23 cellular contexts compared by ENCODE assay signal in the genomic region with DNA sequence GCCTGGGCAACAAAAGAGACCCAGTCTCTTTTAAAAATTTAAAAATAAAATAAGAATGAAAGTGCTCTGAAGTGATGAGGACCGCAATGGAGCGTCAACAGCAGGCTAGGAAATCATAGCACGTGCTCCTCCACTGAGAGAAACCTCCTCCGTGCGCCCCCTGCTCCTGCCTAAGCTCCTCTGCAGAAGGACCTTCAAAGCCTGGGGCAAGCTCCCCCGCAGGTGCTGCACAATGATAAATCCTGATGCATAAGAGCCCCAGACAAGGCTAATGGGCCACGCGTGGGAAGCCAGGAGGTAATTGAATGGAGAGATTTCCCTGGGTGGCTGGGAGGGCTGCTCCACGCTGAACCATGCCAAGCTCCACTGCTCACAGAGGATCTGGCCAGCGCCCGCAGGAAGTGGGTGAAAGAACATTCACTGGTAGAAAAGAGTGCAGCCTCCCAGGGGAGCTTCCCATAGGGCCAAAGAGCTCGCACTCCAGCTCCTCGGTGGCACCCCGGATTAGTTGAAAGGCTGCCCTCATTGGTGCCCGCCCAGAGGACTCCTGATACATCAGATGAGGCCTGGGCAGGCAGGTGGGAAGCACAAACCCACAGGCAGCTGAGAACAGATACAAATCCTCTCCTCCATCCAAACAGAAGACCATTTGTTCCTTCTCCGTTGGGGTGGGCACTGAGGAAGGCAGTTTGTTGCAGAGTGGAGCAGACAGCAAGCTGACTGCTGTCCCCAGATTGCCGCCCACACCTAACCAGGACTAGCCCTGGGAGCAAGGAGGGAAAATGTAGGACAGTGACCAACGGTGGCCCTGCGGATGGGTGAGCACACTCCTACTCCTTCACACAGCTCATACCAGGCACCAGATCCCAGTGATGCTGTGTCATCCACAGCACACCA. TPM values are rescaled to one million over a fixed set of nuclear protein-coding genes. Genes with fewer than 3 reads are reported as not detected.
DNase-seq lines count a peak whose midpoint lies in the region; ATAC-seq and TF ChIP-seq lines count a peak whose summit lies in the region.
"Had no signal": no experiment of that assay in that cellular context is flagged by ENCODE, and none has a peak within 500 bp of the region (broad histone marks: within the 10 kb centered on the region; RNA-seq: fewer than 3 reads in every experiment).

No MANE protein-coding gene starts in this region.

- H4K20me1 ChIP-seq in BLaER1: peaks cover 20% of the 10 kb centered on the region
- no peaks in the 10 kb centered on the region for H4K20me1 ChIP-seq in DND-41 (ENCODE audit: insufficient read depth, low read length)

- DNase-seq in DND-41 (peak; percentile 58), adrenal gland (peak in 3 of 7 donors; percentile 17 to 28 (median 20)), trophoblast cell (no peak)
- DNase-seq in activated CD4-positive, alpha-beta T cell treated with anti-CD3 and anti-CD28 coated beads, Interleukin-2, amount 50 U/mL, for 4 hours: no peak
- DNase-seq: activated T-cell treated with anti-CD3 and anti-CD28 coated beads for 4 hours; body of pancreas; Caco-2; cortex of kidney; hippocampal formation; Karpas-422; NCI-H1417 treated with DMSO at 0.1 percent for 48 hours; NCI-H345; NK-92 treated with Interleukin-12 subunit alpha and Interleukin-12 subunit beta, amount 100 ng/mL, for 24 hours; stimulated activated CD4-positive, alpha-beta T cell treated with anti-CD3 and anti-CD28 coated beads, Interleukin-15, amount 100 ng/mL, for 24 hours; stimulated activated naive CD8-positive, alpha-beta T cell treated with anti-CD3 and anti-CD28 coated beads, Interleukin-15, Interleukin-2, amounts not matched to agents 100 U/mL and 50 U/mL, for 24 hours; uterus had no signal

- peak overlapping the region; percentile 10 for H3K4ac ChIP-seq in trophoblast cell (ENCODE audit: low read depth, low read length)

- WGBS in adrenal gland, 4 donors: 82 to 97% (median 88%) methylated on average over 12 to 19 of the region's 19 CpGs
- no CpG with 5 or more reads among the region's 19 CpGs for WGBS in trophoblast cell (ENCODE audit: extremely low coverage, insufficient coverage, insufficient read length)

- H2AK5ac ChIP-seq in trophoblast cell (ENCODE audit: low read length): peak overlapping the region; percentile 94

- intact Hi-C loops in adrenal gland (cut with DNase I): no loop called here

- H3K27me3 ChIP-seq in BLaER1: peaks cover 29% of the 10 kb centered on the region
- H3K27me3 ChIP-seq in DND-41 (ENCODE audit: insufficient read depth, low read length, poor library complexity): no peaks in the 10 kb centered on the region
- no peaks in the 10 kb centered on the region for H3K27me3 ChIP-seq in adrenal gland
- H3K27me3 ChIP-seq in trophoblast cell (ENCODE audit: insufficient read depth, low read length): no peaks in the 10 kb centered on the region
- H3K27me3 ChIP-seq: body of pancreas, uterus had no signal

- H3K9me3 ChIP-seq in BLaER1: peaks cover 6% of the 10 kb centered on the region; the same call in 1 of the 2 replicates
- H3K9me3 ChIP-seq in DND-41 (ENCODE audit: insufficient read depth, low read length, severe bottlenecking): peaks cover 7% of the 10 kb centered on the region
- no peaks in the 10 kb centered on the region for H3K9me3 ChIP-seq in adrenal gland (replicated peaks in 1 of 3)
- no peaks in the 10 kb centered on the region for H3K9me3 ChIP-seq in trophoblast cell (ENCODE audit: insufficient read depth, low read depth, low read length)
- H3K9me3 ChIP-seq: body of pancreas, Caco-2, neutrophil, uterus had no signal

- no peak overlapping the region for H3K14ac ChIP-seq in trophoblast cell (ENCODE audit: low read length)

- H3K36me3 ChIP-seq in BLaER1 (no peaks in the 10 kb centered on the region), DND-41 (ENCODE audit: insufficient read depth, low read length) (no peaks in the 10 kb centered on the region), adrenal gland (replicated peaks in 1 of 2) (no peaks in the 10 kb centered on the region), trophoblast cell (ENCODE audit: control insufficient read depth in 1 of 2, insufficient read depth in 2 of 2, low read length in 2 of 2) (no peaks in the 10 kb centered on the region)
- H3K36me3 ChIP-seq: neutrophil, uterus had no signal

- TF ChIP-seq CTCF in DND-41 (IDR thresholded peaks at IDR 0.05; ENCODE audit: borderline replicate concordance, extremely low read depth, low read length, poor library complexity, severe bottlenecking) (no peak), adrenal gland (IDR thresholded peaks at IDR 0.05) (no peak)

- H3K23ac ChIP-seq in trophoblast cell (ENCODE audit: low read length): no peak overlapping the region

- H2BK5ac ChIP-seq in trophoblast cell (ENCODE audit: low read depth, low read length, poor library complexity): no peak overlapping the region

- no peak overlapping the region for H2BK120ac ChIP-seq in trophoblast cell (ENCODE audit: insufficient read depth, low read length, poor library complexity)

- H3K79me2 ChIP-seq in DND-41 (ENCODE audit: insufficient read depth, low read length): no peaks in the 10 kb centered on the region
- H3K79me2 ChIP-seq in trophoblast cell (ENCODE audit: control insufficient read depth, insufficient read depth, low read length, poor library complexity): peaks cover 6% of the 10 kb centered on the region

- H2AFZ ChIP-seq in DND-41 (ENCODE audit: low read depth, low read length) (no peak overlapping the region), trophoblast cell (ENCODE audit: insufficient read depth, low read length, poor library complexity) (no peak overlapping the region)

- peak overlapping the region; percentile 88 for H3K4me2 ChIP-seq in BLaER1
- H3K4me2 ChIP-seq in DND-41 (ENCODE audit: insufficient read depth, low read length): peak overlapping the region; percentile 23; the same call in 1 of the 2 replicates
- no peak overlapping the region for H3K4me2 ChIP-seq in trophoblast cell (ENCODE audit: low read length)

- H2BK12ac ChIP-seq in trophoblast cell (ENCODE audit: low read length): peak overlapping the region; percentile 97

- no peak overlapping the region for H4K12ac ChIP-seq in trophoblast cell (ENCODE audit: low read depth, low read length)

- H3K4me1 ChIP-seq in BLaER1 (peaks cover 43% of the 10 kb centered on the region), DND-41 (ENCODE audit: insufficient read depth, low read length) (peaks cover 56% of the 10 kb centered on the region), adrenal gland (replicated peaks in 1 of 2) (peaks cover 18 to 22% of the 10 kb centered on the region in 2 donors), trophoblast cell (ENCODE audit: control insufficient read depth in 1 of 2, insufficient read depth in 2 of 2, low read length in 2 of 2) (peaks cover 11 to 25% of the 10 kb centered on the region in 2 experiments)
- H3K4me1 ChIP-seq: uterus had no signal

- no peak overlapping the region for H3K18ac ChIP-seq in trophoblast cell (ENCODE audit: low read length)

- H3K4me3 ChIP-seq in BLaER1 (peak overlapping the region; percentile 13; the same call in 1 of the 2 replicates), DND-41 (ENCODE audit: low read depth in 1 of 2, low read length in 2 of 2) (peak overlapping the region in 1 of 2 experiments; percentile 7; a peak in 1 of 4 replicates), adrenal gland (no peak overlapping the region), trophoblast cell (ENCODE audit: low read depth, low read length) (no peak overlapping the region)
- H3K4me3 ChIP-seq: body of pancreas, uterus had no signal

- peak overlapping the region; percentile 80 for H4K91ac ChIP-seq in trophoblast cell (ENCODE audit: low read depth, low read length)

- 0 out of 3 replicates have a peak, but pooled peaks have one; percentile 8 for ATAC-seq in DND-41 (ENCODE audit: insufficient read depth, low read depth)
- no peak for ATAC-seq in GM21423 (IDR thresholded peaks at IDR 0.05; ENCODE audit: unreplicated experiment)
- no peak for ATAC-seq in GM21576 (IDR thresholded peaks at IDR 0.05; ENCODE audit: unreplicated experiment)
- ATAC-seq: activated naive CD4-positive, alpha-beta T cell treated with anti-CD3 and anti-CD28 coated beads, Interleukin-2, amount 50 U/mL, for 72 hours; body of pancreas; stimulated activated naive CD8-positive, alpha-beta T cell treated with anti-CD3 and anti-CD28 coated beads, Interleukin-15, Interleukin-2, amounts not matched to agents 100 U/mL and 50 U/mL, for 24 hours had no signal

- H4K8ac ChIP-seq in trophoblast cell (ENCODE audit: low read depth, low read length): peak overlapping the region; percentile 18

- peaks cover 18% of the 10 kb centered on the region for H3K79me1 ChIP-seq in trophoblast cell (ENCODE audit: low read length)

- TF ChIP-seq POLR2A in adrenal gland (IDR thresholded peaks at IDR 0.05): no peak

- H3K27ac ChIP-seq in BLaER1: no peak overlapping the region
- peak overlapping the region; percentile 71 for H3K27ac ChIP-seq in DND-41 (ENCODE audit: low read length)
- H3K27ac ChIP-seq in adrenal gland: peak overlapping the region in 3 of 5 donors; percentile 42 to 95 (median 93)
- H3K27ac ChIP-seq in trophoblast cell (ENCODE audit: low read depth, low read length): no peak overlapping the region
- H3K27ac ChIP-seq: neutrophil, uterus had no signal

- H3K9ac ChIP-seq in BLaER1: no peak overlapping the region
- H3K9ac ChIP-seq in DND-41 (ENCODE audit: low read depth, low read length): peak overlapping the region; percentile 15
- no peak overlapping the region for H3K9ac ChIP-seq in trophoblast cell (ENCODE audit: low read length)

RNA-seq across cellular contexts. Expression of a gene that starts 52.5 kb away (rescaled TPM):
- total RNA-seq in adrenal gland: 10 to 100 TPM in 1 of 8 donors, 1 to 10 TPM in 5, under 1 TPM in 2; 0.38 to 14.3 (median 3.1) TPM
- polyA plus RNA-seq in adrenal gland: 1 to 10 TPM in 2 of 3 donors, under 1 TPM in 1; 0.32 to 4.0 (median 1.1) TPM
- 0.01 TPM in 2 replicates for polyA plus RNA-seq in trophoblast cell (2013)
- total RNA-seq: activated naive CD4-positive, alpha-beta T cell treated with anti-CD3 and anti-CD28 coated beads, Interleukin-2, amount 50 U/mL, for 72 hours; body of pancreas; Caco-2; kidney epithelial cell; mononuclear cell had no signal

Comparison
In these comparisons a context has a peak if more than half of its experiments do, and no peak if none do; other contexts are left out.
1. H3K27ac ChIP-seq: peak in DND-41 (single experiment) and adrenal gland (3 of 5); none in BLaER1 (single experiment) and trophoblast cell (single experiment).